17 cellular contexts compared by ENCODE assay signal in the genomic region with DNA sequence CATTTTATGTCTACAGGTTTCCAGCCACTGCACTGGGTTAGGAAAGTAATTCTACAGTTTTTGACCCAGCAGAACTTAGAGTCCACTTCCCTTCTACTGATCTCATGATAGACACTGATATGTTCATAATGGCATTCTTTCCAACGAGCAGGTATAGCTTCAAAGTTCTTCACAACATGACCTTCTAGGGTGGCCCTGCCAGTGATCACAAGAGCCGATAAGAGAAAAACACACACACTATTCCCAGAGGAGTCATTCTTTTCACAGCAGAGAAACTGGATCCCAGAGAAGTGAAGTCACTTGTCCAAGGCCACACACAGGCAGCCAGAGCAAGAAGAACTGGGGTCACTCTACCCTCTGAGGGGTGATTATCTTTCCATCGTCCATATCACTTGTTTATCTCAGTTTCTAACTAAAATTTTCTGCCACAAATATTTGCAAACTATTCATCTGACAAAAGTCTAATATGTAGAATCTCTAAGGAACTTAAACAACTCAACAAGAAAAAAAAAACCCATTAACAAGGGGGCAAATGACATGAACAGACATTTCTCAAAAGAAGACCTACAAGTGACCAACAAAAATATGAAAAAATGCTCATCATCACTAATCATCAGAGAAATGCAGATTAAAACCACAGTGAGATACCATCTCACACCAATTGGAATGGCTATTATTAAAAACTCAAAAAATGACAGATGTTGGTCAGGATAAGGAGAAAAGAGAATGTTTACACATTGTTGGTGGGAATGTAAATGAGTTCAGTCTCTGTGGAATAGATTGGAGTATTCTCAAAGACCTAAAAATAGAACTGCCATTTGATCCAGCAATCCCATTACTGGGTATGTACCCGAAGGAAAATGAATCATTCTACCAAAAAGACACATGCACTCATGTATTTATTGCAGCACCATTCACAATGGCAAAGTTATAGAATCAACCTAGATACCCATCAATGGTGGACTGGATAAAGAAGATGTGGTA. TPM values are rescaled to one million over a fixed set of nuclear protein-coding genes. Genes with fewer than 3 reads are reported as not detected.
DNase-seq lines count a peak whose midpoint lies in the region.
"Had no signal": no experiment of that assay in that cellular context is flagged by ENCODE, and none has a peak within 500 bp of the region (broad histone marks: within the 10 kb centered on the region; RNA-seq: fewer than 3 reads in every experiment).

No MANE protein-coding gene starts in this region.

- H3K9me3 ChIP-seq in SJSA1 (replicated peaks): no peaks in the 10 kb centered on the region
- H3K9me3 ChIP-seq: SK-N-SH had no signal

- H3K36me3 ChIP-seq in SJSA1: no peaks in the 10 kb centered on the region

- DNase-seq in EH (ENCODE audit: low read depth): peak; percentile 82
- DNase-seq in HuH-7.5 (ENCODE audit: low spot score): peak; percentile 23
- peak; percentile 67 to 86 for DNase-seq in SJSA1 (ENCODE audit: low read depth in 1 of 2, low spot score in 2 of 2)
- DNase-seq in left kidney (ENCODE audit: low read depth, low spot score): peak; percentile 66
- no peak for DNase-seq in NK-92 treated with Interleukin-12 subunit alpha and Interleukin-12 subunit beta, amount 100 ng/mL, for 24 hours (lab: John Stamatoyannopoulos, UW)
- DNase-seq in hippocampal formation (lab: John Stamatoyannopoulos, UW): no peak
- DNase-seq in HT-29 (ENCODE audit: low spot score): no peak
- DNase-seq: H7, NCI-H1436, NCI-H2029, NCI-H345, PC-3, SK-N-SH, T-cell had no signal

- no peaks in the 10 kb centered on the region for H3K27me3 ChIP-seq in SJSA1 (replicated peaks)

- H3K4me1 ChIP-seq in SJSA1 (replicated peaks): peaks cover 40% of the 10 kb centered on the region

- H3K4me3 ChIP-seq in SJSA1: no peak overlapping the region
- H3K4me3 ChIP-seq: K562 had no signal

- peak overlapping the region; percentile 72 for H3K27ac ChIP-seq in SJSA1
- H3K27ac ChIP-seq: C4-2B, RWPE1 had no signal

RNA-seq across cellular contexts. Expression of a gene that starts 31.5 kb away (rescaled TPM):
- not detected in 2 replicates for total RNA-seq in SJSA1 (2014; rRNA removed; shearing (Covaris generic))
- 0.33 and 0.52 TPM in 2 replicates for total RNA-seq in HT-29 (2014; rRNA removed; shearing (Covaris generic))

Comparison
In these comparisons a context has a peak if more than half of its experiments do, and no peak if none do; other contexts are left out.
1. DNase-seq: peak in EH (single experiment), HuH-7.5 (single experiment), SJSA1 (2 of 2) and left kidney (single experiment); none in NK-92 treated with Interleukin-12 subunit alpha and Interleukin-12 subunit beta, amount 100 ng/mL, for 24 hours (single experiment), hippocampal formation (0 of 2) and HT-29 (single experiment).